In the genomic region with DNA sequence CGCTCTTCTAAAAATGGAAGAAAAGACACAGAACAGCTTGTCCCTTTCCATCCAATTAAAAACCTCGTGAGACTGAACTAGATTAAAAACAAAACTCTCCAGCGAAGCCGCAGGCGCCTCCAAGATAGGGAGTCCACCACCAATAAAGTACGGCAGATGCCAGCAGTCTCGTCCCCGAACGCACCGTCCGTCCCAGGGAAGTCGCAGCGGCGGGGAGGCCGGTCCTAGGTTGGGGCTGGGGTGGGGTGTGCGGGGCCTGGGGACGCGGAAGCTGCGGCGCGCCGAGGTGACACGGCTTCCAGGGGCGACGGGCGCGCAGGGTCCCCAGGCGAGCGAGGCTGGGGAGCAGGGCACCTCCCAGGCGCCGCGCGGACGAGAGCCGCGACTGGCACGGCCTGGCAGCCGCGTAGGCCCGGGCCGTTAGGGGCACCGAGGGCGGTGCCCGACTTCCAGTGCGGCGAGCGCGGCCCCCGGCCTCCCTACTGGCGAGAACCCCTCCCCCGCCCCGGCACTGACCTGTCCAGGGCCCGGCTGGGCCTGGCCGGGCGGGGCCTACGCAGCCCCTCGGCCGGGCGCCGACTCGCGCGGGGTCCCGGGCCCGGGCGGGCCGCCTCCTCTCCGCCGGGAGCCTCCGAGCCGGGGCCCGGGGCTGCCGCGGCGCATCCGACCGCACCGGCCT, we compare ENCODE assay signal across 8 cellular contexts. TPM values are rescaled to one million over a fixed set of nuclear protein-coding genes. Genes with fewer than 3 reads are reported as not detected.
DNase-seq lines count a peak whose midpoint lies in the region; ATAC-seq and TF ChIP-seq lines count a peak whose summit lies in the region.

No MANE protein-coding gene starts in this region.

- intact Hi-C loops in posterior cingulate gyrus (cut with DNase I): loop anchor here (2.0 kb wide), 1 partner anchor 16 kb away; no protein-coding TSS in a partner anchor

- ATAC-seq in HG02840 (IDR thresholded peaks at IDR 0.05; ENCODE audit: low FRiP score, unreplicated experiment) (peak; percentile 20), gastroesophageal sphincter (peak; percentile 42)

- no peaks in the 10 kb centered on the region for H3K9me3 ChIP-seq in OCI-LY3 (ENCODE audit: insufficient read depth, low read length)
- H3K9me3 ChIP-seq in gastroesophageal sphincter: no peaks in the 10 kb centered on the region

- TF ChIP-seq POLR2A in gastroesophageal sphincter (IDR thresholded peaks at IDR 0.05): peak in 1 of 2 donors; percentile 43

- no peak for TF ChIP-seq EP300 in gastroesophageal sphincter (IDR thresholded peaks at IDR 0.05)

- H4K20me1 ChIP-seq in OCI-LY3 (ENCODE audit: insufficient read depth, low read length): peaks cover 16% of the 10 kb centered on the region

- H3K36me3 ChIP-seq in OCI-LY3 (replicated peaks; ENCODE audit: low read depth, low read length): peaks cover 3% of the 10 kb centered on the region
- H3K36me3 ChIP-seq in gastroesophageal sphincter: peaks cover 0 to 14% of the 10 kb centered on the region in 2 donors

- no peak overlapping the region for H2AFZ ChIP-seq in OCI-LY3 (ENCODE audit: low read depth, low read length)

- 0 out of 2 replicates have a peak overlapping the region, but pooled peaks have one; percentile 15 for H3K27ac ChIP-seq in OCI-LY3 (ENCODE audit: low read length)
- H3K27ac ChIP-seq in gastroesophageal sphincter: peak overlapping the region; percentile 89 to 100 (median 99)

- peaks cover 13% of the 10 kb centered on the region for H3K4me1 ChIP-seq in OCI-LY3 (ENCODE audit: low read length)
- peaks cover 12 to 54% (median 22%) of the 10 kb centered on the region in 3 donors for H3K4me1 ChIP-seq in gastroesophageal sphincter

- H3K79me2 ChIP-seq in OCI-LY3 (ENCODE audit: low read length): peaks cover 48% of the 10 kb centered on the region

- DNase-seq in NCI-H345 (lab: John Stamatoyannopoulos, UW): peak; percentile 35
- DNase-seq in NCI-H345 treated with DMSO at 0.1 percent for 48 hours (lab: John Stamatoyannopoulos, UW; ENCODE audit: unreplicated experiment): no peak
- DNase-seq in activated effector memory CD4-positive, alpha-beta T cell treated with Interleukin-2 at 50 U/mL for 16 hours: peak; percentile 31
- peak in 6 of 10 donors; percentile 39 to 92 (median 71) for DNase-seq in posterior cingulate gyrus
- no peak for DNase-seq in SK-N-DZ (ENCODE audit: low spot score)

- H3K4me3 ChIP-seq in OCI-LY3 (ENCODE audit: low read length) (peak overlapping the region; percentile 91), gastroesophageal sphincter (peak overlapping the region; percentile 75 to 96)

- H3K4me2 ChIP-seq in OCI-LY3 (ENCODE audit: low read length): peak overlapping the region; percentile 74

- peak overlapping the region; percentile 81 for H3K9ac ChIP-seq in OCI-LY3 (ENCODE audit: low read length)

- TF ChIP-seq CTCF in OCI-LY3 (IDR thresholded peaks at IDR 0.05; ENCODE audit: low read depth, low read length) (no peak), gastroesophageal sphincter (IDR thresholded peaks at IDR 0.05) (no peak)

- WGBS in gastroesophageal sphincter (ENCODE audit: low coverage in 1 of 2), 2 donors: 0% methylated on average over 6 of the region's 78 CpGs; no CpG with 5 or more reads in 1 of the 2 donors

- H3K27me3 ChIP-seq in OCI-LY3 (ENCODE audit: low read depth, low read length) (no peaks in the 10 kb centered on the region), gastroesophageal sphincter (no peaks in the 10 kb centered on the region)

RNA-seq across cellular contexts. Expression of gene A3GALT2, which starts 28.3 kb away (rescaled TPM):
- total RNA-seq in gastroesophageal sphincter: under 1 TPM in 1 of 4 donors, not detected in 3; 0.67 TPM
- not detected in 2 replicates for polyA plus RNA-seq in SK-N-DZ (2014; cell fraction: cytosol; rRNA removed)
- polyA plus RNA-seq in SK-N-DZ (2014; cell fraction: nucleus; rRNA removed): not detected in 2 replicates

Comparison
In these comparisons a context has a peak if more than half of its experiments do, and no peak if none do; other contexts are left out.
1. DNase-seq: peak in NCI-H345 (single experiment), activated effector memory CD4-positive, alpha-beta T cell treated with Interleukin-2 at 50 U/mL for 16 hours (single experiment) and posterior cingulate gyrus (6 of 10); none in NCI-H345 treated with DMSO at 0.1 percent for 48 hours (single experiment) and SK-N-DZ (single experiment).